In genomic region chr9:110887276-110887675, GRCh38 we compare ENCODE assay signal across 22 cellular contexts.
"Had no signal": no experiment of that assay in that cellular context is flagged by ENCODE, and none has a peak within 500 bp of the region (broad histone marks: within the 10 kb centered on the region; RNA-seq: fewer than 3 reads in every experiment).

No MANE protein-coding gene starts in this region.

- H3K27me3 Mint-ChIP-seq: activated CD4-positive, alpha-beta T cell treated with anti-CD3 and anti-CD28 coated beads for 36 hours; activated CD8-positive, alpha-beta memory T cell treated with anti-CD3 and anti-CD28 coated beads, Interleukin-2, amount 10 ng/mL, durations not matched to agents 7 days and 5 days; stimulated activated naive CD8-positive, alpha-beta T cell treated with anti-CD3 and anti-CD28 coated beads, Interleukin-15, amount 100 ng/mL, for 72 hours had no signal

- H3K4me3 ChIP-seq: colonic mucosa, gastroesophageal sphincter, heart right ventricle had no signal

- H3K27ac Mint-ChIP-seq: activated CD4-positive, alpha-beta T cell treated with anti-CD3 and anti-CD28 coated beads for 36 hours; activated CD8-positive, alpha-beta memory T cell treated with anti-CD3 and anti-CD28 coated beads, Interleukin-2, amount 10 ng/mL, durations not matched to agents 7 days and 5 days; activated T-helper 2 cell treated with anti-CD3 and anti-CD28 coated beads, Interferon-gamma antibody, Interleukin-2, Interleukin-4, amounts not matched to agents 10 μg/mL and 5 μg/mL and 100 μg/mL, durations not matched to agents 14 hours and 24 hours and 36 hours; endodermal cell; mesothelial cell of epicardium; nephron; stimulated activated naive CD8-positive, alpha-beta T cell treated with anti-CD3 and anti-CD28 coated beads, Interleukin-15, amount 100 ng/mL, for 72 hours; T-helper 2 cell treated with Interferon-gamma antibody and Interleukin-4, amounts not matched to agents 5 μg/mL and 100 μg/mL, for 36 hours; WTC11 had no signal

- ATAC-seq: activated CD4-positive, alpha-beta T cell treated with anti-CD3 and anti-CD28 coated beads for 36 hours; activated CD8-positive, alpha-beta memory T cell treated with anti-CD3 and anti-CD28 coated beads, Interleukin-2, amount 10 ng/mL, durations not matched to agents 7 days and 5 days; gastroesophageal sphincter; heart right ventricle; stimulated activated naive CD8-positive, alpha-beta T cell treated with anti-CD3 and anti-CD28 coated beads, Interleukin-15, amount 100 ng/mL, for 72 hours; WTC11 had no signal

- H3K4me1 Mint-ChIP-seq: activated CD4-positive, alpha-beta T cell treated with anti-CD3 and anti-CD28 coated beads for 36 hours; activated CD8-positive, alpha-beta memory T cell treated with anti-CD3 and anti-CD28 coated beads, Interleukin-2, amount 10 ng/mL, durations not matched to agents 7 days and 5 days; endodermal cell; mesothelial cell of epicardium; stimulated activated naive CD8-positive, alpha-beta T cell treated with anti-CD3 and anti-CD28 coated beads, Interleukin-15, amount 100 ng/mL, for 72 hours had no signal

- H3K9me3 ChIP-seq: colonic mucosa, gastroesophageal sphincter, heart right ventricle had no signal

- H3K4me1 ChIP-seq: colonic mucosa had no signal

- DNase-seq: activated CD4-positive, alpha-beta T cell treated with anti-CD3 and anti-CD28 coated beads for 36 hours; activated CD4-positive, alpha-beta T cell treated with anti-CD3 and anti-CD28 coated beads, Interleukin-2, amount 50 U/mL, for 48 hours; activated CD8-positive, alpha-beta memory T cell treated with anti-CD3 and anti-CD28 coated beads, Interleukin-2, amount 10 ng/mL, durations not matched to agents 7 days and 5 days; activated naive CD4-positive, alpha-beta T cell treated with Interleukin-2 at 50 U/mL for 16 hours; activated T-cell treated with anti-CD3 and anti-CD28 coated beads, Interleukin-2, amount 50 U/mL, for 1 hour; aorta; brain microvascular endothelial cell; central memory CD4-positive, alpha-beta T cell; colonic mucosa; endodermal cell; heart right ventricle; kidney glomerular epithelial cell; nucleus accumbens; retina; stimulated activated naive CD8-positive, alpha-beta T cell treated with anti-CD3 and anti-CD28 coated beads, Interleukin-15, amount 100 ng/mL, for 72 hours had no signal

- H3K27ac ChIP-seq: colonic mucosa had no signal

- H3K36me3 ChIP-seq: brain microvascular endothelial cell, colonic mucosa, gastroesophageal sphincter, heart right ventricle had no signal

- H3K36me3 Mint-ChIP-seq: activated CD8-positive, alpha-beta memory T cell treated with anti-CD3 and anti-CD28 coated beads, Interleukin-2, amount 10 ng/mL, durations not matched to agents 7 days and 5 days; mesothelial cell of epicardium; WTC11 had no signal

- H3K9me3 Mint-ChIP-seq: activated T-helper 2 cell treated with anti-CD3 and anti-CD28 coated beads, Interferon-gamma antibody, Interleukin-2, Interleukin-4, amounts not matched to agents 10 μg/mL and 5 μg/mL and 100 μg/mL, durations not matched to agents 14 hours and 24 hours and 36 hours; endodermal cell; mesothelial cell of epicardium; nephron; T-helper 2 cell treated with Interferon-gamma antibody and Interleukin-4, amounts not matched to agents 5 μg/mL and 100 μg/mL, for 36 hours; WTC11 had no signal

- H3K27me3 ChIP-seq: brain microvascular endothelial cell, colonic mucosa, gastroesophageal sphincter, heart right ventricle had no signal

- FAIRE-seq: TTC549 had no signal

- H3K4me3 Mint-ChIP-seq: activated CD4-positive, alpha-beta T cell treated with anti-CD3 and anti-CD28 coated beads for 36 hours; activated CD8-positive, alpha-beta memory T cell treated with anti-CD3 and anti-CD28 coated beads, Interleukin-2, amount 10 ng/mL, durations not matched to agents 7 days and 5 days; endodermal cell; mesothelial cell of epicardium; nephron; stimulated activated naive CD8-positive, alpha-beta T cell treated with anti-CD3 and anti-CD28 coated beads, Interleukin-15, amount 100 ng/mL, for 72 hours; T-helper 2 cell treated with Interferon-gamma antibody and Interleukin-4, amounts not matched to agents 5 μg/mL and 100 μg/mL, for 36 hours; WTC11 had no signal
